In the genomic region with DNA sequence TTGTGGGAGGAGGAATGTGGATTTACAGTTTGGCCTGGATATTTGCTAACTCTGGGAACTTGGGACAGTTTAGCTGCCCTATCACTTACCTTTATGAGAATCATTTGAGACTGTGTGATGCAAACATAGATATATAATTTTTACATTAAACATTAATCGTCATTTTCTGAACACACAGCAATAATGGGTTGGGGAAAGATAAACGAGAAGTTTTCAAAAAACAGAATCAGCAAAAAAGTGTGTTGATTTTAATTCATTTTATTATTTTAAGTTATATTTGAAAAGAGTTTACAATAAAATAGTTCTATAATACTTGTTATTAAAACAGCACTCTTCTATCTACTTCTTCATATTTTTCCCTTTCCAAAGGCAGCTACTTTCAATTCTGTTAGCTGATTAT, we compare ENCODE assay signal across 35 cellular contexts.
"Had no signal": no experiment of that assay in that cellular context is flagged by ENCODE, and none has a peak within 500 bp of the region (broad histone marks: within the 10 kb centered on the region; RNA-seq: fewer than 3 reads in every experiment).

No MANE protein-coding gene starts in this region.

- H3K9me3 ChIP-seq: MG63 had no signal

- H3K27me3 ChIP-seq: MG63 had no signal

- H3K4me3 ChIP-seq: MG63 had no signal

- DNase-seq: Karpas-422, Kasumi-1, MG63, MM.1S, MV-4-11, NCI-H1048, NCI-H1092, NCI-H1092 treated with DMSO at 0.1 percent for 48 hours, NCI-H1105, NCI-H1105 treated with DMSO at 0.1 percent for 48 hours, NCI-H1417, NCI-H1417 treated with DMSO at 0.1 percent for 48 hours, NCI-H1436, NCI-H1436 treated with DMSO at 0.1 percent for 48 hours, NCI-H146, NCI-H1694, NCI-H1694 treated with DMSO at 0.1 percent for 48 hours, NCI-H187, NCI-H187 treated with DMSO at 0.1 percent for 48 hours, NCI-H1930, NCI-H2029, NCI-H2029 treated with DMSO at 0.1 percent for 48 hours, NCI-H2081, NCI-H2081 treated with DMSO at 0.1 percent for 48 hours, NCI-H2107, NCI-H2171, NCI-H2171 treated with DMSO at 0.1 percent for 48 hours, NCI-H2227 treated with DMSO at 0.1 percent for 48 hours, NCI-H226, NCI-H345, NCI-H446, NCI-H446 treated with DMSO at 0.1 percent for 48 hours, NCI-H510A, NCI-H510A treated with DMSO at 0.1 percent for 48 hours, NCI-H524 had no signal

- H3K36me3 ChIP-seq: MG63 had no signal
